1 cellular context compared by ENCODE assay signal in genomic region chr19:1173160-1173844, GRCh38.
TF ChIP-seq lines count a peak whose summit lies in the region.

No MANE protein-coding gene starts in this region.

TF ChIP-seq in HepG2, 621 proteins besides CTCF, POLR2A, EP300 and RAD21 (continued from another document and continues in another):
- no peak for TF ChIP-seq ETS1 (CRISPR knock-in tag; IDR thresholded peaks at IDR 0.05)
- TF ChIP-seq CAMTA2 (CRISPR knock-in tag; IDR thresholded peaks at IDR 0.05; ENCODE audit: borderline replicate concordance) = no peak; the same call in 1 of the 2 replicates
- no peak for TF ChIP-seq KDM5B (CRISPR knock-in tag; IDR thresholded peaks at IDR 0.05; ENCODE audit: borderline replicate concordance)
- TF ChIP-seq, protein P1, sequence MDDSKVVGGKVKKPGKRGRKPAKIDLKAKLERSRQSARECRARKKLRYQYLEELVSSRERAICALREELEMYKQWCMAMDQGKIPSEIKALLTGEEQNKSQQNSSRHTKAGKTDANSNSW (CRISPR knock-in tag; IDR thresholded peaks at IDR 0.05; ENCODE audit: borderline replicate concordance) = no peak
- no peak for TF ChIP-seq ZNF331 (CRISPR knock-in tag; IDR thresholded peaks at IDR 0.05)
- no peak for TF ChIP-seq MTF2 (CRISPR knock-in tag; IDR thresholded peaks at IDR 0.05; ENCODE audit: borderline replicate concordance)
- TF ChIP-seq ZNF891 (CRISPR knock-in tag; IDR thresholded peaks at IDR 0.05) = no peak
- peak; percentile 41; the same call in 1 of the 2 replicates for TF ChIP-seq ZFP91 (CRISPR knock-in tag; IDR thresholded peaks at IDR 0.05; ENCODE audit: borderline replicate concordance)
- peak; percentile 22 to 70; a peak in 3 of 4 replicates for TF ChIP-seq NR2F1 (CRISPR knock-in tag; IDR thresholded peaks at IDR 0.05)
- TF ChIP-seq ZNF619 (CRISPR knock-in tag; IDR thresholded peaks at IDR 0.05) = no peak
- no peak for TF ChIP-seq ZNF260 (CRISPR knock-in tag; IDR thresholded peaks at IDR 0.05; ENCODE audit: borderline replicate concordance, low read depth)
- 0 out of 2 replicates have a peak, but pooled peaks have one; percentile 54 for TF ChIP-seq RBFOX2 (IDR thresholded peaks at IDR 0.05; ENCODE audit: low read depth, low read length)
- peak; percentile 60; the same call in 1 of the 2 replicates for TF ChIP-seq GFI1 (CRISPR knock-in tag; IDR thresholded peaks at IDR 0.05; ENCODE audit: borderline replicate concordance)
- TF ChIP-seq CBX1 (IDR thresholded peaks at IDR 0.05; ENCODE audit: low read depth) = no peak
- TF ChIP-seq SRSF4 (IDR thresholded peaks at IDR 0.05; ENCODE audit: low read depth, low read length, poor library complexity, severe bottlenecking) = no peak
- no peak for TF ChIP-seq ZMYM2 (CRISPR knock-in tag; IDR thresholded peaks at IDR 0.05)
- TF ChIP-seq ELK4 (CRISPR knock-in tag; IDR thresholded peaks at IDR 0.05; ENCODE audit: borderline replicate concordance) = no peak
- TF ChIP-seq, protein P2, sequence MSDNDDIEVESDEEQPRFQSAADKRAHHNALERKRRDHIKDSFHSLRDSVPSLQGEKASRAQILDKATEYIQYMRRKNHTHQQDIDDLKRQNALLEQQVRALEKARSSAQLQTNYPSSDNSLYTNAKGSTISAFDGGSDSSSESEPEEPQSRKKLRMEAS (IDR thresholded peaks at IDR 0.05) = no peak; the same call in 1 of the 2 replicates
- no peak for TF ChIP-seq MLLT10 (CRISPR knock-in tag; IDR thresholded peaks at IDR 0.05)
- no peak for TF ChIP-seq DMAP1 (CRISPR knock-in tag; IDR thresholded peaks at IDR 0.05)
- TF ChIP-seq, protein P3, sequence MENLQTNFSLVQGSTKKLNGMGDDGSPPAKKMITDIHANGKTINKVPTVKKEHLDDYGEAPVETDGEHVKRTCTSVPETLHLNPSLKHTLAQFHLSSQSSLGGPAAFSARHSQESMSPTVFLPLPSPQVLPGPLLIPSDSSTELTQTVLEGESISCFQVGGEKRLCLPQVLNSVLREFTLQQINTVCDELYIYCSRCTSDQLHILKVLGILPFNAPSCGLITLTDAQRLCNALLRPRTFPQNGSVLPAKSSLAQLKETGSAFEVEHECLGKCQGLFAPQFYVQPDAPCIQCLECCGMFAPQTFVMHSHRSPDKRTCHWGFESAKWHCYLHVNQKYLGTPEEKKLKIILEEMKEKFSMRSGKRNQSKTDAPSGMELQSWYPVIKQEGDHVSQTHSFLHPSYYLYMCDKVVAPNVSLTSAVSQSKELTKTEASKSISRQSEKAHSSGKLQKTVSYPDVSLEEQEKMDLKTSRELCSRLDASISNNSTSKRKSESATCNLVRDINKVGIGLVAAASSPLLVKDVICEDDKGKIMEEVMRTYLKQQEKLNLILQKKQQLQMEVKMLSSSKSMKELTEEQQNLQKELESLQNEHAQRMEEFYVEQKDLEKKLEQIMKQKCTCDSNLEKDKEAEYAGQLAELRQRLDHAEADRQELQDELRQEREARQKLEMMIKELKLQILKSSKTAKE (CRISPR knock-in tag; IDR thresholded peaks at IDR 0.05; ENCODE audit: borderline replicate concordance) = no peak
- no peak for TF ChIP-seq ZBTB7B (CRISPR knock-in tag; IDR thresholded peaks at IDR 0.05)
- no peak for TF ChIP-seq TEAD2 (CRISPR knock-in tag; IDR thresholded peaks at IDR 0.05)
- TF ChIP-seq ZNF326 (CRISPR knock-in tag; IDR thresholded peaks at IDR 0.05; ENCODE audit: borderline replicate concordance) = no peak
- TF ChIP-seq ZNF407 (CRISPR knock-in tag; IDR thresholded peaks at IDR 0.05; ENCODE audit: not compliant biosample characterization) = no peak
- TF ChIP-seq GPBP1L1 (CRISPR knock-in tag; IDR thresholded peaks at IDR 0.05) = no peak
- no peak for TF ChIP-seq NCOR1 (IDR thresholded peaks at IDR 0.05; ENCODE audit: borderline replicate concordance, low read length)
- TF ChIP-seq ZNF782 (CRISPR knock-in tag; IDR thresholded peaks at IDR 0.05; ENCODE audit: borderline replicate concordance) = no peak
- peak; percentile 48; the same call in 1 of the 2 replicates for TF ChIP-seq SAP130 (CRISPR knock-in tag; IDR thresholded peaks at IDR 0.05; ENCODE audit: low read depth)
- no peak for TF ChIP-seq ZNF337 (CRISPR knock-in tag; IDR thresholded peaks at IDR 0.05; ENCODE audit: borderline replicate concordance, low read depth)
- TF ChIP-seq NR2C2 (CRISPR knock-in tag; IDR thresholded peaks at IDR 0.05; ENCODE audit: borderline replicate concordance) = peak; percentile 94
- no peak for TF ChIP-seq ZKSCAN5 (CRISPR knock-in tag; IDR thresholded peaks at IDR 0.05)
- TF ChIP-seq ZNF607 (CRISPR knock-in tag; IDR thresholded peaks at IDR 0.05; ENCODE audit: borderline replicate concordance) = no peak
- TF ChIP-seq ZNF569 (CRISPR knock-in tag; IDR thresholded peaks at IDR 0.05; ENCODE audit: borderline replicate concordance) = no peak
- TF ChIP-seq MED13 (CRISPR knock-in tag; IDR thresholded peaks at IDR 0.05) = no peak
- no peak for TF ChIP-seq ZSCAN9 (CRISPR knock-in tag; IDR thresholded peaks at IDR 0.05; ENCODE audit: borderline replicate concordance)
- no peak for TF ChIP-seq ZNF530 (CRISPR knock-in tag; IDR thresholded peaks at IDR 0.05; ENCODE audit: low read depth)
- no peak for TF ChIP-seq ZIK1 (CRISPR knock-in tag; IDR thresholded peaks at IDR 0.05; ENCODE audit: borderline replicate concordance, low read depth)
- TF ChIP-seq ZNF720 (CRISPR knock-in tag; IDR thresholded peaks at IDR 0.05) = no peak
- no peak for TF ChIP-seq ZNF577 (CRISPR knock-in tag; IDR thresholded peaks at IDR 0.05; ENCODE audit: borderline replicate concordance, low read depth)
- TF ChIP-seq, protein P4, sequence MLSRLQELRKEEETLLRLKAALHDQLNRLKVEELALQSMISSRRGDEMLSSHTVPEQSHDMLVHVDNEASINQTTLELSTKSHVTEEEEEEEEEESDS (CRISPR knock-in tag; IDR thresholded peaks at IDR 0.05; ENCODE audit: borderline replicate concordance) = no peak
